In the genomic region with DNA sequence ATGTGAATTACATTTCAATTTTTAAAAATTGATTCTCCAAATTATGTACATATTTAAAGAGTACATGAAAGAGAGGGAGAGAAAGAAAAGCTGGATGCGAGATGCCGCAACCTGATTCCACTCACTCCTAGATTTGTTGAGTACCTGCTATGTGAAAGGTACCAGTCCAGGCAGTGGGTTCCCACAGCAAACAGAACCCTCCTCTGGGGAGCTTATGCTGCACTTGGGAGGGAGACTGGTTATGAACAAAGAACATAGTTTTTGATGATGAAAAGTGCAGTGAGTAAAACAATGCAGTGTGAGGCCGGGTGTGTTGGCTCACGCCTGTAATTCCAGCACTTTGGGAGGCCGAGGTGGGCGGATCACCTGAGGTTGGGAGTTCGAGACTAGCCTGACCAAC, we compare ENCODE assay signal across 12 cellular contexts. TPM values are rescaled to one million over a fixed set of nuclear protein-coding genes. Genes with fewer than 3 reads are reported as not detected.
DNase-seq lines count a peak whose midpoint lies in the region; ATAC-seq, FAIRE-seq and TF ChIP-seq lines count a peak whose summit lies in the region.
"Had no signal": no experiment of that assay in that cellular context is flagged by ENCODE, and none has a peak within 500 bp of the region (broad histone marks: within the 10 kb centered on the region; RNA-seq: fewer than 3 reads in every experiment).

No MANE protein-coding gene starts in this region.

- TF ChIP-seq CTCF in A549 (IDR thresholded peaks at IDR 0.05) (no peak), esophagus muscularis mucosa (IDR thresholded peaks at IDR 0.05) (no peak), parathyroid adenoma (IDR thresholded peaks at IDR 0.05) (no peak)

- TF ChIP-seq POLR2A in A549 (IDR thresholded peaks at IDR 0.05; ENCODE audit: low read length), result no peak
- TF ChIP-seq POLR2A in esophagus muscularis mucosa (IDR thresholded peaks at IDR 0.05; ENCODE audit: low read depth), result no peak

- H3K9me3 ChIP-seq in A549 (no peaks in the 10 kb centered on the region), esophagus muscularis mucosa (no peaks in the 10 kb centered on the region), parathyroid adenoma (ENCODE audit: control insufficient read depth, low read length) (no peaks in the 10 kb centered on the region)
- H3K9me3 ChIP-seq: BE2C had no signal

- WGBS in A549 (ENCODE audit: missing lambda C conversion rate), result 84% methylated on average over 7 of the region's 7 CpGs
- WGBS in esophagus muscularis mucosa, result 75% methylated on average over 7 of the region's 7 CpGs

- no peak overlapping the region for H3K9ac ChIP-seq in parathyroid adenoma

- H2AFZ ChIP-seq in parathyroid adenoma, result no peak overlapping the region

- no peak for FAIRE-seq in A549 (lab: Jason Lieb, UNC)
- FAIRE-seq: endothelial cell of umbilical vein, islet of Langerhans had no signal

- intact Hi-C loops in esophagus muscularis mucosa (cut with DNase I), result loop anchor here (5.0 kb wide), 1 partner anchor 39 kb away; no protein-coding TSS in a partner anchor

- no peak for TF ChIP-seq EP300 in A549 (IDR thresholded peaks at IDR 0.05)
- TF ChIP-seq EP300 in esophagus muscularis mucosa (IDR thresholded peaks at IDR 0.05), result no peak

- H3K36me3 ChIP-seq in esophagus muscularis mucosa (peaks cover 0 to 10% (median 0%) of the 10 kb centered on the region in 4 donors), parathyroid adenoma (ENCODE audit: control insufficient read depth, insufficient read depth, low read length) (no peaks in the 10 kb centered on the region)

- H3K4me2 ChIP-seq in A549, result peak overlapping the region; percentile 62
- H3K4me2 ChIP-seq in parathyroid adenoma (ENCODE audit: low read length), result no peak overlapping the region

- H3K4me3 ChIP-seq in A549 (no peak overlapping the region), esophagus muscularis mucosa (no peak overlapping the region), parathyroid adenoma (ENCODE audit: low read depth, low read length) (no peak overlapping the region)

- no peaks in the 10 kb centered on the region for H3K27me3 ChIP-seq in esophagus muscularis mucosa
- H3K27me3 ChIP-seq in parathyroid adenoma (ENCODE audit: control insufficient read depth, insufficient read depth, low read length), result no peaks in the 10 kb centered on the region
- H3K27me3 ChIP-seq: BE2C had no signal

- POLR2A ChIA-PET in A549 (lab: Yijun Ruan, JAX), result interaction anchor here (0.8 to 1.0 kb wide), 2 partner anchors 13 to 52 kb away, joined by 3 to 4 read pairs; no protein-coding TSS in a partner anchor

- CTCF ChIA-PET in A549 (lab: Yijun Ruan, JAX), result interaction anchor here (0.7 to 33.1 kb wide), 11 partner anchors 8 to 288 kb away, joined by 3 to 764 read pairs (median 6); partner anchors contain the start of genes FAM98C and SARS2

- DNase-seq in A549 (ENCODE audit: low read depth in 1 of 2, low spot score in 1 of 2), result no peak
- peak; percentile 55 for DNase-seq in M059J (ENCODE audit: low read depth)
- no peak for DNase-seq in esophagus muscularis mucosa (ENCODE audit: extremely low spot score)
- no peak for DNase-seq in HuH-7 (ENCODE audit: low spot score)
- DNase-seq in NCI-H2107 treated with DMSO at 0.1 percent for 48 hours (lab: John Stamatoyannopoulos, UW; ENCODE audit: unreplicated experiment), result no peak
- DNase-seq in ecto neural progenitor cell (ENCODE audit: low spot score), result no peak
- DNase-seq: BE2C, NCI-H526 had no signal

- peak overlapping the region; percentile 93 to 94 for H3K27ac ChIP-seq in A549
- H3K27ac ChIP-seq in esophagus muscularis mucosa (replicated peaks in 1 of 4), result peak overlapping the region; percentile 92 to 98 (median 96)
- H3K27ac ChIP-seq in parathyroid adenoma, result peak overlapping the region; percentile 78

- TF ChIP-seq RAD21 in A549 (conservative IDR thresholded peaks at IDR 0.05 in 1 of 2, IDR thresholded peaks at IDR 0.05 in 1 of 2), result no peak

- H3K79me2 ChIP-seq in parathyroid adenoma, result peaks cover 70% of the 10 kb centered on the region

- peaks cover 100% of the 10 kb centered on the region for H3K4me1 ChIP-seq in A549
- peaks cover 97 to 100% (median 98%) of the 10 kb centered on the region in 4 donors for H3K4me1 ChIP-seq in esophagus muscularis mucosa
- H3K4me1 ChIP-seq in parathyroid adenoma, result peaks cover 71% of the 10 kb centered on the region

- ATAC-seq in A549 (no peak), GM18909 (IDR thresholded peaks at IDR 0.05; ENCODE audit: poor library complexity, unreplicated experiment) (no peak)

TF ChIP-seq in A549, 52 proteins besides CTCF, POLR2A, EP300 and RAD21:
- TF ChIP-seq KDM1A (IDR thresholded peaks at IDR 0.05; ENCODE audit: low read depth), result no peak
- TF ChIP-seq JUNB (IDR thresholded peaks at IDR 0.05), result no peak
- TF ChIP-seq HDAC2 (IDR thresholded peaks at IDR 0.05), result no peak
- TF ChIP-seq FOSL2 (IDR thresholded peaks at IDR 0.05), result no peak
- no peak for TF ChIP-seq FOSL2 (CRISPR knock-in tag; IDR thresholded peaks at IDR 0.05)
- no peak for TF ChIP-seq CHD2 (IDR thresholded peaks at IDR 0.05; ENCODE audit: low read length, partially characterized antibody)
- TF ChIP-seq EHF (CRISPR knock-in tag; IDR thresholded peaks at IDR 0.05), result no peak
- no peak for TF ChIP-seq BHLHE40 (IDR thresholded peaks at IDR 0.05; ENCODE audit: low read depth, low read length)
- no peak for TF ChIP-seq ZC3H11A (IDR thresholded peaks at IDR 0.05)
- no peak for TF ChIP-seq PHF8 (IDR thresholded peaks at IDR 0.05; ENCODE audit: borderline replicate concordance, low read depth)
- TF ChIP-seq TP53 (CRISPR knock-in tag; IDR thresholded peaks at IDR 0.05), result peak; percentile 65; the same call in 1 of the 2 replicates
- TF ChIP-seq JUN (IDR thresholded peaks at IDR 0.05), result peak in 1 of 2 experiments; percentile 32; a peak in 1 of 5 replicates
- no peak for TF ChIP-seq E2F6 (IDR thresholded peaks at IDR 0.05; ENCODE audit: borderline replicate concordance, low read depth)
- no peak for TF ChIP-seq HMGXB4 (CRISPR knock-in tag; IDR thresholded peaks at IDR 0.05; ENCODE audit: borderline replicate concordance)

RNA-seq across cellular contexts. Expression of gene ACTN4, which starts 43.4 kb away (rescaled TPM):
- polyA plus RNA-seq in A549 (2011; rRNA removed), result 605 and 614 TPM in 2 replicates
- polyA plus RNA-seq in A549 (2012; cell fraction: cytosol; rRNA removed), result 1,005 and 1,074 TPM in 2 replicates
- polyA plus RNA-seq in A549 (2012; cell fraction: nucleus; rRNA removed), result 3,482 and 4,263 TPM in 2 replicates
- 967 to 1,087 TPM (median 1,011 TPM) in 3 replicates for polyA plus RNA-seq in A549 (2017; fragmentation: RNase III; extraction: RNeasy Plus Mini Kit Qiagen cat#74134 plus additional on column Dnase treatment)
- polyA minus RNA-seq in A549 (2011; rRNA and poly(A)+ RNA removed), result 488 and 611 TPM in 2 replicates
- 271 and 536 TPM in 2 replicates for total RNA-seq in M059J (2014; rRNA removed; shearing (Covaris generic))
- total RNA-seq in esophagus muscularis mucosa, result 100 to 1,000 TPM; 416 to 816 (median 598) TPM

RNA-seq across cellular contexts. Expression of gene CAPN12, which starts 53.4 kb away (rescaled TPM):
- polyA plus RNA-seq in A549 (2011; rRNA removed) (10.0 and 12.3 TPM in 2 replicates), A549 (2017; fragmentation: RNase III; extraction: RNeasy Plus Mini Kit Qiagen cat#74134 plus additional on column Dnase treatment) (8.6 to 11.7 TPM (median 11.0 TPM) in 3 replicates)
- polyA plus RNA-seq in A549 (2012; cell fraction: cytosol; rRNA removed), result 10.0 and 10.2 TPM in 2 replicates
- 33.2 and 34.8 TPM in 2 replicates for polyA plus RNA-seq in A549 (2012; cell fraction: nucleus; rRNA removed)
- 3.2 and 7.1 TPM in 2 replicates for polyA minus RNA-seq in A549 (2011; rRNA and poly(A)+ RNA removed)
- total RNA-seq in M059J (2014; rRNA removed; shearing (Covaris generic)), result 1.0 TPM in 2 replicates
- total RNA-seq in esophagus muscularis mucosa, result 1 to 10 TPM in 3 of 4 donors, under 1 TPM in 1; 0.83 to 2.1 (median 1.6) TPM
- total RNA-seq: endothelial cell of umbilical vein had no signal
